In genomic region chr12:132144115-132145071, GRCh38 we compare ENCODE assay signal across 8 cellular contexts. TPM values are rescaled to one million over a fixed set of nuclear protein-coding genes. Genes with fewer than 3 reads are reported as not detected.
DNase-seq lines count a peak whose midpoint lies in the region; ATAC-seq and TF ChIP-seq lines count a peak whose summit lies in the region.

A gene with protein sequence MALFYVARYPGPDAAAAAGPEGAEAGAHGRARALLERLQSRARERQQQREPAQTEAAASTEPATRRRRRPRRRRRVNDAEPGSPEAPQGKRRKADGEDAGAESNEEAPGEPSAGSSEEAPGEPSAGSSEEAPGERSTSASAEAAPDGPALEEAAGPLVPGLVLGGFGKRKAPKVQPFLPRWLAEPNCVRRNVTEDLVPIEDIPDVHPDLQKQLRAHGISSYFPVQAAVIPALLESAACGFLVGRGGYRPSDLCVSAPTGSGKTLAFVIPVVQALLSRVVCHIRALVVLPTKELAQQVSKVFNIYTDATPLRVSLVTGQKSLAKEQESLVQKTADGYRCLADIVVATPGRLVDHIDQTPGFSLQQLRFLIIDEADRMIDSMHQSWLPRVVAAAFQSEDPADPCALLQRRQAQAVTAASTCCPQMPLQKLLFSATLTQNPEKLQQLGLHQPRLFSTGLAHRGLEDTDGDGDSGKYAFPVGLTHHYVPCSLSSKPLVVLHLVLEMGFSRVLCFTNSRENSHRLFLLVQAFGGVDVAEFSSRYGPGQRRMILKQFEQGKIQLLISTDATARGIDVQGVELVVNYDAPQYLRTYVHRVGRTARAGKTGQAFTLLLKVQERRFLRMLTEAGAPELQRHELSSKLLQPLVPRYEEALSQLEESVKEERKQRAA (minus strand): TSS chr12:132144319. CDS start chr12:132144296, 23 bp downstream.
Gene NOC4L, plus strand, starts transcription at chr12:132144457. Its CDS starts 32 bp downstream, at chr12:132144489.

- H3K27me3 ChIP-seq in trophoblast cell (ENCODE audit: insufficient read depth, low read length) (no peaks in the 10 kb centered on the region), transverse colon (no peaks in the 10 kb centered on the region)

- H2BK12ac ChIP-seq in trophoblast cell (ENCODE audit: low read length): no peak within 1 kb of the TSS

- peak within 1 kb of the TSS; percentile 75 for H2BK120ac ChIP-seq in trophoblast cell (ENCODE audit: insufficient read depth, low read length, poor library complexity)

- intact Hi-C loops in cardiac septum (cut with DNase I): no loop called here
- intact Hi-C loops in transverse colon (cut with DNase I; ENCODE audit: low total_unique reads): no loop called here

- H3K79me2 ChIP-seq in trophoblast cell (ENCODE audit: control insufficient read depth, insufficient read depth, low read length, poor library complexity): peaks cover 6% of the 10 kb centered on the region

- H3K27ac ChIP-seq in trophoblast cell (ENCODE audit: low read depth, low read length): no peak within 1 kb of the TSS
- peak within 1 kb of the TSS; percentile 84 to 92 (median 88) for H3K27ac ChIP-seq in transverse colon

- peak within 1 kb of the TSS; percentile 95 for H2AFZ ChIP-seq in trophoblast cell (ENCODE audit: insufficient read depth, low read length, poor library complexity)

- peak within 1 kb of the TSS; percentile 87 for H3K9ac ChIP-seq in trophoblast cell (ENCODE audit: low read length)

- peak; percentile 82 for DNase-seq in NCI-H128 (lab: John Stamatoyannopoulos, UW; ENCODE audit: unreplicated experiment)
- DNase-seq in SW 1271 (lab: John Stamatoyannopoulos, UW): peak; percentile 68 to 86
- DNase-seq in activated naive CD8-positive, alpha-beta T cell treated with anti-CD3 and anti-CD28 coated beads, Interleukin-2, amount 50 U/mL, for 16 hours (ENCODE audit: low read depth, low spot score): peak; percentile 91
- DNase-seq in cardiac septum (ENCODE audit: low spot score): peak; percentile 96
- peak; percentile 90 to 96 for DNase-seq in trophoblast cell
- DNase-seq in transverse colon: peak; percentile 95

- H3K4me2 ChIP-seq in trophoblast cell (ENCODE audit: low read length): peak within 1 kb of the TSS; percentile 96

- TF ChIP-seq POLR2A in transverse colon (IDR thresholded peaks at IDR 0.05): peak; percentile 69

- peak within 1 kb of the TSS; percentile 44 for H2AK5ac ChIP-seq in trophoblast cell (ENCODE audit: low read length)

- H3K14ac ChIP-seq in trophoblast cell (ENCODE audit: low read length): peak within 1 kb of the TSS; percentile 96

- H3K23ac ChIP-seq in trophoblast cell (ENCODE audit: low read length): no peak within 1 kb of the TSS

- ATAC-seq in HG02678 (IDR thresholded peaks at IDR 0.05; ENCODE audit: unreplicated experiment): peak; percentile 88

- in situ Hi-C loops in transverse colon (cut with MboI; ENCODE audit: low pct_ligation_motif_present in 1 of 4, low pct_unique_long_range_greater_than_20kb in 1 of 4, low sequenced_read_pairs in 3 of 4): no loop called here

- TF ChIP-seq EP300 in transverse colon (IDR thresholded peaks at IDR 0.05; ENCODE audit: low read depth): no peak

- H3K36me3 ChIP-seq in trophoblast cell (ENCODE audit: control insufficient read depth in 1 of 2, insufficient read depth in 2 of 2, low read length in 2 of 2) (peaks cover 51 to 57% of the 10 kb centered on the region in 2 experiments), transverse colon (peaks cover 0 to 14% (median 1%) of the 10 kb centered on the region in 4 donors)

- WGBS in trophoblast cell (ENCODE audit: extremely low coverage, insufficient coverage, insufficient read length): no CpG with 5 or more reads among the region's 113 CpGs
- WGBS in transverse colon (ENCODE audit: low coverage in 1 of 2), 2 donors: 1% methylated on average over 72 of the region's 113 CpGs; no CpG with 5 or more reads in 1 of the 2 donors

- peaks cover 2% of the 10 kb centered on the region for H3K79me1 ChIP-seq in trophoblast cell (ENCODE audit: low read length)

- H2BK5ac ChIP-seq in trophoblast cell (ENCODE audit: low read depth, low read length, poor library complexity): peak within 1 kb of the TSS; percentile 35

- H3K9me3 ChIP-seq in trophoblast cell (ENCODE audit: insufficient read depth, low read depth, low read length): peaks cover 2% of the 10 kb centered on the region
- no peaks in the 10 kb centered on the region for H3K9me3 ChIP-seq in transverse colon

- peak within 1 kb of the TSS; percentile 87 for H3K18ac ChIP-seq in trophoblast cell (ENCODE audit: low read length)

- peak within 1 kb of the TSS; percentile 99 for H4K8ac ChIP-seq in trophoblast cell (ENCODE audit: low read depth, low read length)

- H3K4me3 ChIP-seq in trophoblast cell (ENCODE audit: low read depth, low read length) (peak within 1 kb of the TSS; percentile 97), transverse colon (peak within 1 kb of the TSS; percentile 62 to 96 (median 90))

- peak within 1 kb of the TSS; percentile 90 for H4K12ac ChIP-seq in trophoblast cell (ENCODE audit: low read depth, low read length)

- peak within 1 kb of the TSS; percentile 75 for H4K91ac ChIP-seq in trophoblast cell (ENCODE audit: low read depth, low read length)

- H3K4ac ChIP-seq in trophoblast cell (ENCODE audit: low read depth, low read length): peak within 1 kb of the TSS; percentile 91

- TF ChIP-seq CTCF in GM12873 (IDR thresholded peaks at IDR 0.05; ENCODE audit: insufficient read depth, low read depth, low read length, missing control alignments) (peak; percentile 2), transverse colon (IDR thresholded peaks at IDR 0.05) (peak in 1 of 5 experiments; percentile 31)

- H3K4me1 ChIP-seq in trophoblast cell (ENCODE audit: control insufficient read depth in 1 of 2, insufficient read depth in 2 of 2, low read length in 2 of 2) (peaks cover 10 to 16% of the 10 kb centered on the region in 2 experiments), transverse colon (peaks cover 16 to 24% (median 23%) of the 10 kb centered on the region in 4 donors)

RNA-seq across cellular contexts. Expression of the first gene that starts in this region (rescaled TPM):
- total RNA-seq in cardiac septum (9.6 TPM), transverse colon (10 to 100 TPM in 3 of 4 donors, 1 to 10 TPM in 1; 5.3 to 52.7 (median 21.2) TPM)
- 6.5 and 6.9 TPM in 2 replicates for polyA plus RNA-seq in trophoblast cell (2013)

RNA-seq across cellular contexts. Expression of gene NOC4L, which starts in this region (rescaled TPM):
- total RNA-seq in cardiac septum: 8.6 TPM
- 22.0 and 22.3 TPM in 2 replicates for polyA plus RNA-seq in trophoblast cell (2013)
- 10 to 100 TPM in 2 of 4 donors, 1 to 10 TPM in 2; 5.2 to 12.6 (median 9.9) TPM for total RNA-seq in transverse colon
